36 cellular contexts compared by ENCODE assay signal in the genomic region with DNA sequence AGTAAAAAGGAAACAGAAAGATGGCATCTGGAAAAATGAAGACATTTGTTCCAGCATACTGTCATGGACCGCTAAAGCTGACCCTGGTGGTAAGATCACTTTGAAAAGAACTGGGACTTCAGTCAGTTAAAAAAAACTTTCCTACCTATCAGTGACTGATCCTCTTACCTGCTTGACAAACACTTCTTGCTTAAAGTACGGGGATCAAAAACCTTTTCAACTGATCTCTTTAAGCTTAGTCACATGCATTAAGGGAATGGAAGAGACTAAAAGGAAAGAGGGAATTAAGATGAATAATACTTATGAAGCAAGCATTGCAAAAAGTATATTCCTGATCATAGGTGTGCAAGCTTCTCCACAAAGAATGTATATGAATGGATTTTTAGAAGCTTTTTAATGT.
"Had no signal": no experiment of that assay in that cellular context is flagged by ENCODE, and none has a peak within 500 bp of the region (broad histone marks: within the 10 kb centered on the region; RNA-seq: fewer than 3 reads in every experiment).

No MANE protein-coding gene starts in this region.

- H3K4me3 ChIP-seq: MG63 had no signal

- DNase-seq: Karpas-422, Kasumi-1, KG1, MG63, MM.1S, MV-4-11, NCI-H1048, NCI-H1092, NCI-H1092 treated with DMSO at 0.1 percent for 48 hours, NCI-H1105, NCI-H1105 treated with DMSO at 0.1 percent for 48 hours, NCI-H1417, NCI-H1417 treated with DMSO at 0.1 percent for 48 hours, NCI-H1436, NCI-H1436 treated with DMSO at 0.1 percent for 48 hours, NCI-H146, NCI-H1694, NCI-H1694 treated with DMSO at 0.1 percent for 48 hours, NCI-H187, NCI-H187 treated with DMSO at 0.1 percent for 48 hours, NCI-H1930, NCI-H2029, NCI-H2029 treated with DMSO at 0.1 percent for 48 hours, NCI-H2081, NCI-H2081 treated with DMSO at 0.1 percent for 48 hours, NCI-H2107, NCI-H2171, NCI-H2171 treated with DMSO at 0.1 percent for 48 hours, NCI-H2227 treated with DMSO at 0.1 percent for 48 hours, NCI-H226, NCI-H345, NCI-H446, NCI-H446 treated with DMSO at 0.1 percent for 48 hours, NCI-H510A, NCI-H510A treated with DMSO at 0.1 percent for 48 hours had no signal

- H3K9me3 ChIP-seq: MG63 had no signal

- H3K27me3 ChIP-seq: MG63 had no signal

- H3K36me3 ChIP-seq: MG63 had no signal

- H3K27ac ChIP-seq: KMS-11 had no signal
